ENCODE assay signal across 8 cellular contexts in genomic region chr12:6376079-6376941, GRCh38. TPM values are rescaled to one million over a fixed set of nuclear protein-coding genes. Genes with fewer than 3 reads are reported as not detected.
DNase-seq lines count a peak whose midpoint lies in the region; ATAC-seq and TF ChIP-seq lines count a peak whose summit lies in the region.

No MANE protein-coding gene starts in this region.

- H3K9ac ChIP-seq in DND-41 (ENCODE audit: low read depth, low read length) (no peak overlapping the region), Loucy (ENCODE audit: low read depth, low read length, poor library complexity, severe bottlenecking) (peak overlapping the region; percentile 41), liver (ENCODE audit: low read depth in 1 of 2, low read length in 2 of 2) (no peak overlapping the region)

- ATAC-seq in DND-41 (ENCODE audit: insufficient read depth, low read depth): peak; percentile 55
- no peak for ATAC-seq in central memory CD8-positive, alpha-beta T cell (replicated peaks; ENCODE audit: extremely low read depth, poor library complexity, severe bottlenecking)
- peak; percentile 78 to 91 for ATAC-seq in upper lobe of left lung (ENCODE audit: low FRiP score in 2 of 2)
- ATAC-seq in HG02970 (IDR thresholded peaks at IDR 0.05; ENCODE audit: low FRiP score, unreplicated experiment): no peak
- ATAC-seq in stimulated activated memory B cell treated with anti-CD40 and anti-IgM and Interleukin-4, amounts not matched to agents 10 μg/mL and 1 μg/mL and 100 μg/mL, for 72 hours: no peak

- peaks cover 2% of the 10 kb centered on the region for H3K36me3 Mint-ChIP-seq in central memory CD8-positive, alpha-beta T cell (ENCODE audit: insufficient read depth)
- H3K36me3 Mint-ChIP-seq in stimulated activated memory B cell treated with anti-CD40 and anti-IgM and Interleukin-4, amounts not matched to agents 10 μg/mL and 1 μg/mL and 100 μg/mL, for 72 hours: no peaks in the 10 kb centered on the region

- H3K79me2 ChIP-seq in DND-41 (ENCODE audit: insufficient read depth, low read length) (no peaks in the 10 kb centered on the region), Loucy (ENCODE audit: insufficient read depth, low read length) (no peaks in the 10 kb centered on the region)

- in situ Hi-C loops in GM13976 (cut with MboI; ENCODE audit: low sequenced_read_pairs, unreplicated experiment): no loop called here

- no peaks in the 10 kb centered on the region for H3K9me2 ChIP-seq in Loucy (replicated peaks; ENCODE audit: low read depth, low read length)

- H3K4me2 ChIP-seq in DND-41 (ENCODE audit: insufficient read depth, low read length): no peak overlapping the region
- no peak overlapping the region for H3K4me2 ChIP-seq in Loucy (ENCODE audit: low read depth, low read length, poor library complexity, severe bottlenecking)

- 67% methylated on average over 20 of the region's 20 CpGs for WGBS in liver
- 19 to 26% methylated on average over 14 to 20 of the region's 20 CpGs for WGBS in upper lobe of left lung, 2 donors

- no peaks in the 10 kb centered on the region for H4K20me1 ChIP-seq in DND-41 (ENCODE audit: insufficient read depth, low read length)
- H4K20me1 ChIP-seq in Loucy (ENCODE audit: insufficient read depth, low read length, poor library complexity, severe bottlenecking): no peaks in the 10 kb centered on the region

- TF ChIP-seq EP300 in upper lobe of left lung (IDR thresholded peaks at IDR 0.05): peak; percentile 54 to 98 (median 93)

- no peaks in the 10 kb centered on the region for H3K9me3 ChIP-seq in DND-41 (ENCODE audit: insufficient read depth, low read length, severe bottlenecking)
- no peaks in the 10 kb centered on the region for H3K9me3 ChIP-seq in Loucy (ENCODE audit: insufficient read depth, low read depth, low read length)
- no peaks in the 10 kb centered on the region for H3K9me3 ChIP-seq in liver (ENCODE audit: control insufficient read depth in 4 of 4, low read length in 3 of 4)
- H3K9me3 ChIP-seq in upper lobe of left lung: no peaks in the 10 kb centered on the region

- TF ChIP-seq POLR2A in upper lobe of left lung (IDR thresholded peaks at IDR 0.05): peak in 3 of 4 donors; percentile 37 to 86 (median 51)

- H3K4me1 Mint-ChIP-seq in central memory CD8-positive, alpha-beta T cell: peaks cover 27% of the 10 kb centered on the region
- peaks cover 6% of the 10 kb centered on the region for H3K4me1 Mint-ChIP-seq in stimulated activated memory B cell treated with anti-CD40 and anti-IgM and Interleukin-4, amounts not matched to agents 10 μg/mL and 1 μg/mL and 100 μg/mL, for 72 hours

- DNase-seq in DND-41 (no peak), upper lobe of left lung (peak; percentile 85 to 95), GM13976 (ENCODE audit: low spot score) (no peak)
- no peak for DNase-seq in central memory CD8-positive, alpha-beta T cell (ENCODE audit: low spot score in 2 of 2)

- H3K4me3 ChIP-seq in DND-41 (ENCODE audit: low read depth in 1 of 2, low read length in 2 of 2): no peak overlapping the region
- no peak overlapping the region for H3K4me3 ChIP-seq in Loucy (ENCODE audit: low read length, poor library complexity, severe bottlenecking)
- no peak overlapping the region for H3K4me3 ChIP-seq in liver (ENCODE audit: low read depth in 1 of 3, low read length in 3 of 3)
- H3K4me3 ChIP-seq in upper lobe of left lung: peak overlapping the region in 3 of 4 donors; percentile 47 to 53 (median 49)

- H2AFZ ChIP-seq in DND-41 (ENCODE audit: low read depth, low read length) (no peak overlapping the region), Loucy (ENCODE audit: low read length) (no peak overlapping the region; the same call in 1 of the 2 replicates)

- no peak for TF ChIP-seq RAD21 in liver (IDR thresholded peaks at IDR 0.05)

- peaks cover 4% of the 10 kb centered on the region for H3K27me3 ChIP-seq in DND-41 (ENCODE audit: insufficient read depth, low read length, poor library complexity)
- H3K27me3 ChIP-seq in Loucy (ENCODE audit: insufficient read depth, low read length, poor library complexity, severe bottlenecking): no peaks in the 10 kb centered on the region
- no peaks in the 10 kb centered on the region for H3K27me3 ChIP-seq in liver (ENCODE audit: control insufficient read depth in 4 of 4, insufficient read depth in 4 of 4, low read length in 3 of 4)
- H3K27me3 ChIP-seq in upper lobe of left lung: no peaks in the 10 kb centered on the region

- peaks cover 9% of the 10 kb centered on the region for H3K4me1 ChIP-seq in DND-41 (ENCODE audit: insufficient read depth, low read length)
- H3K4me1 ChIP-seq in Loucy (ENCODE audit: insufficient read depth, low read length, poor library complexity, severe bottlenecking): peaks cover 38% of the 10 kb centered on the region
- peaks cover 5 to 16% (median 12%) of the 10 kb centered on the region in 4 donors for H3K4me1 ChIP-seq in liver (ENCODE audit: control insufficient read depth in 4 of 4, insufficient read depth in 4 of 4, low read length in 3 of 4)
- H3K4me1 ChIP-seq in upper lobe of left lung: peaks cover 57 to 69% (median 66%) of the 10 kb centered on the region in 4 donors

- H3F3A ChIP-seq in Loucy (ENCODE audit: low read depth): no peaks in the 10 kb centered on the region

- H3K4me3 Mint-ChIP-seq in central memory CD8-positive, alpha-beta T cell: peak overlapping the region; percentile 67
- H3K4me3 Mint-ChIP-seq in stimulated activated memory B cell treated with anti-CD40 and anti-IgM and Interleukin-4, amounts not matched to agents 10 μg/mL and 1 μg/mL and 100 μg/mL, for 72 hours: no peak overlapping the region

- no peaks in the 10 kb centered on the region for H3K9me3 Mint-ChIP-seq in central memory CD8-positive, alpha-beta T cell
- H3K9me3 Mint-ChIP-seq in stimulated activated memory B cell treated with anti-CD40 and anti-IgM and Interleukin-4, amounts not matched to agents 10 μg/mL and 1 μg/mL and 100 μg/mL, for 72 hours: no peaks in the 10 kb centered on the region

- H3K36me3 ChIP-seq in DND-41 (ENCODE audit: insufficient read depth, low read length) (no peaks in the 10 kb centered on the region), Loucy (ENCODE audit: insufficient read depth, low read length) (no peaks in the 10 kb centered on the region), liver (ENCODE audit: control insufficient read depth in 4 of 4, insufficient read depth in 3 of 4, low read depth in 1 of 4, low read length in 3 of 4) (no peaks in the 10 kb centered on the region), upper lobe of left lung (no peaks in the 10 kb centered on the region)

- H3K27ac Mint-ChIP-seq in central memory CD8-positive, alpha-beta T cell (ENCODE audit: low read depth): peak overlapping the region; percentile 76
- no peak overlapping the region for H3K27ac Mint-ChIP-seq in stimulated activated memory B cell treated with anti-CD40 and anti-IgM and Interleukin-4, amounts not matched to agents 10 μg/mL and 1 μg/mL and 100 μg/mL, for 72 hours

- TF ChIP-seq CTCF in DND-41 (IDR thresholded peaks at IDR 0.05; ENCODE audit: borderline replicate concordance, extremely low read depth, low read length, poor library complexity, severe bottlenecking) (no peak), Loucy (conservative IDR thresholded peaks at IDR 0.05; ENCODE audit: low read length) (peak; percentile 36), liver (IDR thresholded peaks at IDR 0.05; ENCODE audit: low read depth, low read length, missing input control) (no peak), upper lobe of left lung (IDR thresholded peaks at IDR 0.05) (peak in 5 of 6 experiments; percentile 4 to 61 (median 29)), GM13976 (IDR thresholded peaks at IDR 0.05; ENCODE audit: borderline replicate concordance, control extremely low read depth, extremely low read depth, insufficient read depth, missing control alignments) (no peak)

- H3K27ac ChIP-seq in DND-41 (ENCODE audit: low read length): 0 out of 2 replicates have a peak overlapping the region, but pooled peaks have one; percentile 9
- H3K27ac ChIP-seq in liver (ENCODE audit: low read depth in 1 of 2, low read length in 2 of 2): peak overlapping the region in 1 of 2 donors; percentile 23
- H3K27ac ChIP-seq in upper lobe of left lung: peak overlapping the region; percentile 82 to 92 (median 88)

- H3K27me3 Mint-ChIP-seq in central memory CD8-positive, alpha-beta T cell: peaks cover 17% of the 10 kb centered on the region
- peaks cover 73% of the 10 kb centered on the region for H3K27me3 Mint-ChIP-seq in stimulated activated memory B cell treated with anti-CD40 and anti-IgM and Interleukin-4, amounts not matched to agents 10 μg/mL and 1 μg/mL and 100 μg/mL, for 72 hours

TF ChIP-seq in liver, 16 proteins besides CTCF, POLR2A, EP300 and RAD21:
- no peak for TF ChIP-seq FOXA1 (IDR thresholded peaks at IDR 0.05)
- peak; percentile 34 for TF ChIP-seq SP1 (IDR thresholded peaks at IDR 0.05)
- no peak for TF ChIP-seq RXRA (IDR thresholded peaks at IDR 0.05)
- no peak for TF ChIP-seq NR2F2 (IDR thresholded peaks at IDR 0.05)
- TF ChIP-seq TAF1 (conservative IDR thresholded peaks at IDR 0.05): no peak
- no peak for TF ChIP-seq YY1 (IDR thresholded peaks at IDR 0.05)
TF ChIP-seq in liver: peak in this region for 1.

RNA-seq across cellular contexts. Expression of gene SCNN1A, which starts 0.9 kb away (rescaled TPM):
- total RNA-seq in liver (1 to 10 TPM in 1 of 2 donors, under 1 TPM in 1; 0.47 to 7.7 TPM), upper lobe of left lung (100 to 1,000 TPM; 153 to 594 (median 346) TPM)
- 1 to 10 TPM; 2.2 to 3.5 TPM for polyA plus RNA-seq in liver

RNA-seq across cellular contexts. Expression of gene LTBR, which starts 7.7 kb away (rescaled TPM):
- 10 to 100 TPM; 15.8 to 93.9 TPM for total RNA-seq in liver
- 100 to 1,000 TPM in 1 of 2 donors, 10 to 100 TPM in 1; 84.1 to 138 TPM for polyA plus RNA-seq in liver
- total RNA-seq in upper lobe of left lung: 100 to 1,000 TPM in 5 of 6 donors, 10 to 100 TPM in 1; 84.9 to 207 (median 150) TPM

RNA-seq across cellular contexts. Expression of gene TNFRSF1A, which starts 34.4 kb away (rescaled TPM):
- total RNA-seq in liver (100 to 1,000 TPM in 1 of 2 donors, 10 to 100 TPM in 1; 36.9 to 144 TPM), upper lobe of left lung (100 to 1,000 TPM; 140 to 425 (median 202) TPM)
- polyA plus RNA-seq in liver: 100 to 1,000 TPM in 1 of 2 donors, 10 to 100 TPM in 1; 56.0 to 121 TPM

Comparison
In these comparisons a context has a peak if more than half of its experiments do, and no peak if none do; other contexts are left out.
1. ATAC-seq: peak in DND-41 (single experiment) and upper lobe of left lung (2 of 2); none in central memory CD8-positive, alpha-beta T cell (single experiment), HG02970 (single experiment) and stimulated activated memory B cell treated with anti-CD40 and anti-IgM and Interleukin-4, amounts not matched to agents 10 μg/mL and 1 μg/mL and 100 μg/mL, for 72 hours (single experiment).
2. DNase-seq: peak in upper lobe of left lung (2 of 2); none in DND-41 (single experiment), central memory CD8-positive, alpha-beta T cell (0 of 2) and GM13976 (single experiment).
3. H3K4me3 ChIP-seq: peak in upper lobe of left lung (3 of 4); none in DND-41 (0 of 2), Loucy (single experiment) and liver (0 of 3).
4. CTCF ChIP-seq: peak in Loucy (single experiment) and upper lobe of left lung (5 of 6); none in DND-41 (single experiment), liver (single experiment) and GM13976 (single experiment).
5. RNA of gene SCNN1A, which starts 0.9 kb away (total RNA-seq): 153 to 594 TPM in upper lobe of left lung; 0.47 to 7.7 TPM in liver; every median in the first group is over 10 times any median in the second.